Comparison of ENCODE assay signal across 9 cellular contexts in the genomic region with DNA sequence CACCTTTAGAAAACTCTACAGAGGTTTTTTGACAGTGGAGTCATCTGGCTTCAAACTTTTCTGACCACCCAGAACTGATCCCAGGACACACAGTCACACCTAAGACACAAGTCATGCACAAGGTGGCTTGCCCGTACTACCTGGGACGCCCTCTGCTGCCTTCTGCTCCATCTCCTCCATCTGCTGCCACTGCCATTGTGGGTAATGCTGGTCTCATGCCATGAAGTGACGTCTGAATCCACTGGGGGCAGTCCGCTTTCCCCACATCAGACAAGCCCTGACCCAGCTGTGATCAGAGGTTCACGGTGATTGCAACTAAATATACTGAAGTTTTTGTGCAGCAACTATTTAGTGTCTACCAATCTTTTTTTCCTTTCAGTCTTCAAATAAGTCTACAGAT. TPM values are rescaled to one million over a fixed set of nuclear protein-coding genes. Genes with fewer than 3 reads are reported as not detected.
DNase-seq lines count a peak whose midpoint lies in the region; ATAC-seq and TF ChIP-seq lines count a peak whose summit lies in the region.
"Had no signal": no experiment of that assay in that cellular context is flagged by ENCODE, and none has a peak within 500 bp of the region (broad histone marks: within the 10 kb centered on the region; RNA-seq: fewer than 3 reads in every experiment).

No MANE protein-coding gene starts in this region.

- DNase-seq in GM06990 (ENCODE audit: extremely low read depth, insufficient read length) (no peak), H4 (ENCODE audit: low spot score) (peak; percentile 40), germinal center (ENCODE audit: low spot score) (peak; percentile 61), thyroid gland (no peak)
- DNase-seq in activated CD4-positive, alpha-beta T cell treated with anti-CD3 and anti-CD28 coated beads, Interleukin-2, amount 50 U/mL, for 48 hours: no peak
- DNase-seq: activated CD4-positive, alpha-beta T cell treated with anti-CD3 and anti-CD28 coated beads, Interleukin-2, amount 10 ng/mL, durations not matched to agents 7 days and 5 days had no signal

- ATAC-seq in HG02852 (IDR thresholded peaks at IDR 0.05; ENCODE audit: unreplicated experiment): no peak
- ATAC-seq: pancreas had no signal

- no peak for TF ChIP-seq POLR2A in thyroid gland (IDR thresholded peaks at IDR 0.05)

- no peaks in the 10 kb centered on the region; the same call in 1 of the 2 replicates for H3F3A ChIP-seq in SU-DHL-6 (ENCODE audit: insufficient read depth)

- no peak overlapping the region for H3K27ac ChIP-seq in SU-DHL-6 (ENCODE audit: low read depth, low read length)
- H3K27ac ChIP-seq in thyroid gland: no peak overlapping the region
- H3K27ac ChIP-seq: pancreas had no signal

- TF ChIP-seq CTCF in GM06990 (IDR thresholded peaks at IDR 0.05; ENCODE audit: insufficient read depth, low read length, poor library complexity, severe bottlenecking) (peak; percentile 21), SU-DHL-6 (IDR thresholded peaks at IDR 0.05; ENCODE audit: insufficient read depth, low read length, poor library complexity, severe bottlenecking) (peak; percentile 32), thyroid gland (IDR thresholded peaks at IDR 0.05) (no peak)

- H2AFZ ChIP-seq in SU-DHL-6 (ENCODE audit: low read depth, low read length, severe bottlenecking): no peak overlapping the region

- no peaks in the 10 kb centered on the region for H3K9me3 ChIP-seq in SU-DHL-6 (ENCODE audit: insufficient read depth, low read length)
- H3K9me3 ChIP-seq in thyroid gland: no peaks in the 10 kb centered on the region
- H3K9me3 ChIP-seq: pancreas had no signal

- 84 to 89% methylated on average over 5 of the region's 5 CpGs for WGBS in thyroid gland, 2 donors

- H3K4me2 ChIP-seq in SU-DHL-6 (ENCODE audit: low read depth, low read length, poor library complexity, severe bottlenecking): no peak overlapping the region

- H3K9me2 ChIP-seq in SU-DHL-6 (replicated peaks; ENCODE audit: insufficient read depth, low read length): no peaks in the 10 kb centered on the region

- H4K20me1 ChIP-seq in SU-DHL-6 (ENCODE audit: low read depth, low read length): no peaks in the 10 kb centered on the region

- H3K79me2 ChIP-seq in SU-DHL-6 (ENCODE audit: insufficient read depth, low read length): no peaks in the 10 kb centered on the region

- H3K36me3 ChIP-seq in GM06990 (ENCODE audit: control insufficient read depth, insufficient read depth, low read length) (no peaks in the 10 kb centered on the region), SU-DHL-6 (ENCODE audit: low read length) (no peaks in the 10 kb centered on the region), thyroid gland (no peaks in the 10 kb centered on the region)
- H3K36me3 ChIP-seq: pancreas had no signal

- intact Hi-C loops in thyroid gland (cut with DNase I): no loop called here

- no peak overlapping the region for H3K9ac ChIP-seq in SU-DHL-6 (ENCODE audit: low read length)

- H3K27me3 ChIP-seq in GM06990 (replicated peaks; ENCODE audit: control insufficient read depth, insufficient read depth, low read length) (no peaks in the 10 kb centered on the region), SU-DHL-6 (ENCODE audit: low read length) (no peaks in the 10 kb centered on the region), thyroid gland (no peaks in the 10 kb centered on the region)
- H3K27me3 ChIP-seq: pancreas had no signal

- H3K4me3 ChIP-seq in GM06990 (replicated peaks; ENCODE audit: low read depth, low read length) (no peak overlapping the region), SU-DHL-6 (ENCODE audit: insufficient read depth, low read length, poor library complexity, severe bottlenecking) (no peak overlapping the region), thyroid gland (replicated peaks in 1 of 3) (no peak overlapping the region)
- H3K4me3 ChIP-seq: pancreas had no signal

- H3K4me1 ChIP-seq in thyroid gland: peaks cover 0 to 5% of the 10 kb centered on the region in 2 donors

RNA-seq across cellular contexts. Expression of a gene that starts 5.4 kb away (rescaled TPM):
- 138 and 167 TPM in 2 replicates for total RNA-seq in H4 (2014; rRNA removed; shearing (Covaris generic))
- total RNA-seq in thyroid gland: 100 to 1,000 TPM; 222 to 310 (median 254) TPM

RNA-seq across cellular contexts. Expression of a gene that starts 13.8 kb away (rescaled TPM):
- total RNA-seq in H4 (2014; rRNA removed; shearing (Covaris generic)): 12.5 and 13.1 TPM in 2 replicates
- 100 to 1,000 TPM in 3 of 4 donors, 10 to 100 TPM in 1; 74.8 to 141 (median 121) TPM for total RNA-seq in thyroid gland

RNA-seq across cellular contexts. Expression of a gene that starts 14.9 kb away (rescaled TPM):
- 17.0 and 19.9 TPM in 2 replicates for total RNA-seq in H4 (2014; rRNA removed; shearing (Covaris generic))
- 1 to 10 TPM; 3.0 to 6.6 (median 3.5) TPM for total RNA-seq in thyroid gland

RNA-seq across cellular contexts. Expression of a gene that starts 21.1 kb away (rescaled TPM):
- 28.0 and 28.7 TPM in 2 replicates for total RNA-seq in H4 (2014; rRNA removed; shearing (Covaris generic))
- 10 to 100 TPM; 25.7 to 49.2 (median 36.3) TPM for total RNA-seq in thyroid gland

Comparison
In these comparisons a context has a peak if more than half of its experiments do, and no peak if none do; other contexts are left out.
1. DNase-seq: peak in H4 (single experiment) and germinal center (single experiment); none in GM06990 (single experiment), thyroid gland (0 of 2) and activated CD4-positive, alpha-beta T cell treated with anti-CD3 and anti-CD28 coated beads, Interleukin-2, amount 50 U/mL, for 48 hours (0 of 2).
2. CTCF ChIP-seq: peak in GM06990 (single experiment) and SU-DHL-6 (single experiment); none in thyroid gland (0 of 6).